8 cellular contexts compared by ENCODE assay signal in the genomic region with DNA sequence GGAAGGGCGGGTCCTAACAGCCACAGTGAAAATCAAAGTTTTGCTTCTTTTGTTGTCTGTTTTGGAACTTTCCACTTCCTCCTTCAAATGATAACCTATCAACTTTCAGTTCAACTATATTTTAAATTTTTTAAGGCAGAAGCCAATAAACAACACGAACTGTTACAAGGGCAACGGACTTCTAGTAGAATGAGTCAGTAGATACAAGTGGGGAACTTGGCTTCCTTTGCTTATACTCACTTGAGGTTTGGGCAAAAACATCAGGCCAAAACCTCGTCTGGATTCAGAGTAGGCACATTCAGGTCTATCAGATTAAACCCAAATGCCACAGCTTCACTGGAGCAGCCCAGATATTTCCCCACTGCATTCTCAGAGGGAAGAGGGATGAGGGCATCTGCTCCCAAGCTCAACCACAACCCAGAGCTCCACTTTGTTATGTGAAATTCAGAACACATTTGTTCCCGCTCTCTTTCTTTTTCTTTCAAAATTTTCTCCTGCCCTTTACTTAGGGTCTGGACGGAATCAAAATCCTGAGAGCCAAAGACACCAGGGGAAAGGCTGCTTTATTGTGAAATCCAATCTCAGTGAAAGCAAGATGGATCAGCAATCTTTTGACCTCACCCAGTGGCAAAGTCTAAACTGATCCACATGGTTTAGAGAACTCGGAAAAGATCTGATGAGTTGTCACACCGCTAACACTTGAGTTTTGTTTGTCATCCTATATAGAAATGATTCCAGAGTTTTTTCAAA.
A peak's percentile ranks its signal among the peaks of the same experiment; 100 is the strongest.
DNase-seq lines count a peak whose midpoint lies in the region; TF ChIP-seq lines count a peak whose summit lies in the region.

No MANE protein-coding gene starts in this region.

- no peak overlapping the region for H3K27ac Mint-ChIP-seq in HFFc6
- H3K27ac Mint-ChIP-seq in activated T-helper 2 cell treated with anti-CD3 and anti-CD28 coated beads, Interferon-gamma antibody, Interleukin-2, Interleukin-4, amounts not matched to agents 10 μg/mL and 5 μg/mL and 100 μg/mL, durations not matched to agents 14 hours and 24 hours and 36 hours: peak overlapping the region; percentile 77

- H3K9me3 Mint-ChIP-seq in HFFc6: no peaks in the 10 kb centered on the region
- H3K9me3 Mint-ChIP-seq in activated T-helper 2 cell treated with anti-CD3 and anti-CD28 coated beads, Interferon-gamma antibody, Interleukin-2, Interleukin-4, amounts not matched to agents 10 μg/mL and 5 μg/mL and 100 μg/mL, durations not matched to agents 14 hours and 24 hours and 36 hours: peaks cover 7% of the 10 kb centered on the region

- no peaks in the 10 kb centered on the region for H3K36me3 Mint-ChIP-seq in HFFc6 (ENCODE audit: low read depth)
- H3K36me3 Mint-ChIP-seq in activated T-helper 2 cell treated with anti-CD3 and anti-CD28 coated beads, Interferon-gamma antibody, Interleukin-2, Interleukin-4, amounts not matched to agents 10 μg/mL and 5 μg/mL and 100 μg/mL, durations not matched to agents 14 hours and 24 hours and 36 hours (ENCODE audit: low read depth): peaks cover 20% of the 10 kb centered on the region

- POLR2A ChIA-PET in BJ (lab: Charles Lee): interaction anchor here (0.6 to 0.7 kb wide), 3 partner anchors 152 to 735 kb away, joined by 3 to 5 read pairs (median 4); partner anchors contain the start of gene BTG1

- H3K27me3 ChIP-seq in BJ (ENCODE audit: control insufficient read depth, insufficient read depth, low read length) (no peaks in the 10 kb centered on the region), H7 (ENCODE audit: control insufficient read depth, insufficient read depth, low read length) (no peaks in the 10 kb centered on the region)

- DNase-seq in BJ (ENCODE audit: low read depth): peak; percentile 69
- peak; percentile 90 for DNase-seq in HFFc6
- DNase-seq in activated T-helper 2 cell treated with anti-CD3 and anti-CD28 coated beads, Interferon-gamma antibody, Interleukin-2, Interleukin-4, amounts not matched to agents 10 μg/mL and 5 μg/mL and 100 μg/mL, durations not matched to agents 14 hours and 24 hours and 36 hours (ENCODE audit: low spot score): peak; percentile 10
- peak; percentile 0 to 51 for DNase-seq in lung microvascular endothelial cell (ENCODE audit: low read depth in 2 of 2)
- DNase-seq in dermis blood vessel endothelial cell: no peak
- no peak for DNase-seq in AML-193 (lab: John Stamatoyannopoulos, UW)
- DNase-seq in HuH-7 (ENCODE audit: low spot score): no peak
- no peak for DNase-seq in H7

- H3K27me3 Mint-ChIP-seq in HFFc6 (ENCODE audit: insufficient read depth): no peaks in the 10 kb centered on the region
- no peaks in the 10 kb centered on the region for H3K27me3 Mint-ChIP-seq in activated T-helper 2 cell treated with anti-CD3 and anti-CD28 coated beads, Interferon-gamma antibody, Interleukin-2, Interleukin-4, amounts not matched to agents 10 μg/mL and 5 μg/mL and 100 μg/mL, durations not matched to agents 14 hours and 24 hours and 36 hours (ENCODE audit: low read depth)

- H3K36me3 ChIP-seq in BJ (ENCODE audit: control insufficient read depth, insufficient read depth, low read length) (no peaks in the 10 kb centered on the region), H7 (replicated peaks; ENCODE audit: control insufficient read depth, insufficient read depth, low read length) (no peaks in the 10 kb centered on the region)

- intact Hi-C loops in activated T-helper 2 cell treated with anti-CD3 and anti-CD28 coated beads, Interferon-gamma antibody, Interleukin-2, Interleukin-4, amounts not matched to agents 10 μg/mL and 5 μg/mL and 100 μg/mL, durations not matched to agents 14 hours and 24 hours and 36 hours (cut with micrococcal nuclease): loop anchor here (1.0 to 5.0 kb wide), 2 partner anchors 26 to 104 kb away; no protein-coding TSS in a partner anchor

- peaks cover 7% of the 10 kb centered on the region; the same call in 1 of the 2 replicates for H3K4me1 Mint-ChIP-seq in HFFc6 (ENCODE audit: low read depth)
- peaks cover 10% of the 10 kb centered on the region for H3K4me1 Mint-ChIP-seq in activated T-helper 2 cell treated with anti-CD3 and anti-CD28 coated beads, Interferon-gamma antibody, Interleukin-2, Interleukin-4, amounts not matched to agents 10 μg/mL and 5 μg/mL and 100 μg/mL, durations not matched to agents 14 hours and 24 hours and 36 hours (ENCODE audit: low read depth)

- no peak for TF ChIP-seq CTCF in BJ (IDR thresholded peaks at IDR 0.05; ENCODE audit: insufficient read depth, low read depth, low read length)
- TF ChIP-seq CTCF in HFFc6 (IDR thresholded peaks at IDR 0.05): no peak

- H3K4me3 Mint-ChIP-seq in HFFc6: peak overlapping the region; percentile 70
- H3K4me3 Mint-ChIP-seq in activated T-helper 2 cell treated with anti-CD3 and anti-CD28 coated beads, Interferon-gamma antibody, Interleukin-2, Interleukin-4, amounts not matched to agents 10 μg/mL and 5 μg/mL and 100 μg/mL, durations not matched to agents 14 hours and 24 hours and 36 hours (ENCODE audit: low read depth): no peak overlapping the region

- H3K4me3 ChIP-seq in BJ (ENCODE audit: low read depth, low read length): no peak overlapping the region
- no peak overlapping the region for H3K4me3 ChIP-seq in H7 (ENCODE audit: insufficient read depth, low read depth, low read length)

- CTCF ChIA-PET in BJ (lab: Yijun Ruan, JAX): interaction anchor here (0.7 to 1.5 kb wide), 2 partner anchors 83 to 475 kb away, joined by 3 read pairs; no protein-coding TSS in a partner anchor

Comparison
In these comparisons a context has a peak if more than half of its experiments do, and no peak if none do; other contexts are left out.
1. DNase-seq: peak in BJ (single experiment), HFFc6 (single experiment), activated T-helper 2 cell treated with anti-CD3 and anti-CD28 coated beads, Interferon-gamma antibody, Interleukin-2, Interleukin-4, amounts not matched to agents 10 μg/mL and 5 μg/mL and 100 μg/mL, durations not matched to agents 14 hours and 24 hours and 36 hours (single experiment) and lung microvascular endothelial cell (2 of 2); none in dermis blood vessel endothelial cell (single experiment), AML-193 (0 of 2), HuH-7 (single experiment) and H7 (single experiment).